24 cellular contexts compared by ENCODE assay signal in the genomic region with DNA sequence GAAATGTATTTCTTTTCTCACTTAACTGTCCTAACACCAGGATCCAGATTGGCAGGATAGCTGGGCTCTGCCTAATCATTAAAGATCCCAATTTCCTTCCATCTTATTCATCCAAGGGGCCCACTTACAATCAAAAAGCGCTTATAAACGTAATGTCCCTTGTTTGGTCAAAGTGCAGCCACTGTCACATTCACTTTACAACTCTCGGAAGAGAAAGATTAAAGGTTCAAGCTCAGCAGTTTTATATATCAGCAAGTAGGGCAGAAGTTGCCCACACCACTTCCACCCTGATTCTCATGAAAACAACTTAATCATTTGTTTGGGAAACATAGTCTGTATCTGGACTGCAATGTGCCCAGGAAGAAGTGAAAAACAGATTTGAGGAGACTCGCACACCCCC.
A peak's percentile ranks its signal among the peaks of the same experiment; 100 is the strongest.
DNase-seq lines count a peak whose midpoint lies in the region; ATAC-seq, FAIRE-seq and TF ChIP-seq lines count a peak whose summit lies in the region.
"Had no signal": no experiment of that assay in that cellular context is flagged by ENCODE, and none has a peak within 500 bp of the region (broad histone marks: within the 10 kb centered on the region; RNA-seq: fewer than 3 reads in every experiment).

No MANE protein-coding gene starts in this region.

- H3K4me1 ChIP-seq in H1 (replicated peaks in 1 of 4; ENCODE audit: control insufficient read depth in 3 of 4, insufficient read depth in 4 of 4, low read length in 3 of 4) (no peaks in the 10 kb centered on the region), mucosa of descending colon (ENCODE audit: low read depth) (no peaks in the 10 kb centered on the region), smooth muscle cell (ENCODE audit: low read depth) (no peaks in the 10 kb centered on the region), suprapubic skin (no peaks in the 10 kb centered on the region)
- no peaks in the 10 kb centered on the region for H3K4me1 ChIP-seq in naive thymus-derived CD4-positive, alpha-beta T cell (ENCODE audit: control insufficient read depth in 2 of 2, insufficient read depth in 2 of 2, low read length in 2 of 2)
- H3K4me1 ChIP-seq: A549 had no signal

- H3K36me3 ChIP-seq in H1 (ENCODE audit: control insufficient read depth in 2 of 4, insufficient read depth in 4 of 4, low read length in 3 of 4): no peaks in the 10 kb centered on the region
- no peaks in the 10 kb centered on the region for H3K36me3 ChIP-seq in mucosa of descending colon (ENCODE audit: low read depth)
- H3K36me3 ChIP-seq in smooth muscle cell (ENCODE audit: low read depth): no peaks in the 10 kb centered on the region
- H3K36me3 ChIP-seq in naive thymus-derived CD4-positive, alpha-beta T cell (ENCODE audit: control insufficient read depth in 2 of 3, insufficient read depth in 3 of 3, low read length in 3 of 3): no peaks in the 10 kb centered on the region
- no peaks in the 10 kb centered on the region for H3K36me3 ChIP-seq in suprapubic skin
- H3K36me3 ChIP-seq: BE2C had no signal

- TF ChIP-seq RAD21 in H1 (IDR thresholded peaks at IDR 0.05 in 1 of 2, conservative IDR thresholded peaks at IDR 0.05 in 1 of 2; ENCODE audit: low read depth in 2 of 2, low read length in 2 of 2): no peak

- no peak overlapping the region for H2BK5ac ChIP-seq in H1 (ENCODE audit: low read depth, low read length)

- H2AK5ac ChIP-seq in H1 (ENCODE audit: low read depth, low read length): no peak overlapping the region

- no peak overlapping the region for H2BK12ac ChIP-seq in H1 (ENCODE audit: low read depth, low read length)

- H3K14ac ChIP-seq in H1 (ENCODE audit: insufficient read length): no peak overlapping the region

- H3K36me3 Mint-ChIP-seq in naive thymus-derived CD4-positive, alpha-beta T cell: no peaks in the 10 kb centered on the region
- H3K36me3 Mint-ChIP-seq: CD4-positive, alpha-beta memory T cell had no signal

- H4K5ac ChIP-seq in H1 (ENCODE audit: insufficient read length, low read depth, low read length): no peak overlapping the region

- ATAC-seq in mucosa of descending colon: peak; percentile 58
- no peak for ATAC-seq in naive thymus-derived CD4-positive, alpha-beta T cell
- ATAC-seq in GM21529 (IDR thresholded peaks at IDR 0.05; ENCODE audit: unreplicated experiment): no peak
- ATAC-seq: A549 had no signal

- H3K23ac ChIP-seq in H1 (ENCODE audit: insufficient read length): no peak overlapping the region

- CTCF ChIA-PET in H1 (lab: Charles Lee; ENCODE audit: partially characterized antibody): interaction anchor here (0.7 to 4.2 kb wide), 3 partner anchors 12 to 43 kb away, joined by 3 to 19 read pairs (median 4); no protein-coding TSS in a partner anchor
- CTCF ChIA-PET in naive thymus-derived CD4-positive, alpha-beta T cell (lab: Charles Lee): no interaction called here

- H3K27me3 Mint-ChIP-seq in naive thymus-derived CD4-positive, alpha-beta T cell: peaks cover 0 to 3% (median 0%) of the 10 kb centered on the region in 5 donors

- DNase-seq in NCI-H82 (lab: John Stamatoyannopoulos, UW) (peak; percentile 61), H1 (ENCODE audit: low read depth in 1 of 2, low spot score in 2 of 2) (no peak), mucosa of descending colon (peak in 1 of 3 donors; percentile 3), smooth muscle cell (lab: John Stamatoyannopoulos, UW; ENCODE audit: unreplicated experiment) (no peak), suprapubic skin (ENCODE audit: low spot score in 2 of 2) (no peak)
- DNase-seq in naive thymus-derived CD4-positive, alpha-beta T cell: no peak
- DNase-seq: 8988T; ACHN; AML-193; BE2C; C1 segment of cervical spinal cord; Calu3; CD4-positive, alpha-beta memory T cell; COR-L47; DMS53; DMS79 treated with DMSO at 0.1 percent for 48 hours; GF-D8; GOT3; H7; HCEC 1CT had no signal

- no peak overlapping the region for H3K4ac ChIP-seq in H1 (replicated peaks; ENCODE audit: insufficient read length, low read depth, low read length)

- no peak for FAIRE-seq in H1 (lab: Jason Lieb, UNC)
- FAIRE-seq: A549, GM12891, GM18507 had no signal

- H3K27me3 ChIP-seq in H1 (replicated peaks in 1 of 4; ENCODE audit: control insufficient read depth in 3 of 4, extremely low read depth in 1 of 4, insufficient read depth in 3 of 4, low read length in 3 of 4) (no peaks in the 10 kb centered on the region), smooth muscle cell (ENCODE audit: low read depth) (no peaks in the 10 kb centered on the region), suprapubic skin (no peaks in the 10 kb centered on the region)
- H3K27me3 ChIP-seq in naive thymus-derived CD4-positive, alpha-beta T cell (ENCODE audit: control insufficient read depth in 2 of 2, insufficient read depth in 2 of 2, low read length in 2 of 2): no peaks in the 10 kb centered on the region
- H3K27me3 ChIP-seq: BE2C had no signal

- H2BK15ac ChIP-seq in H1 (ENCODE audit: low read length): no peak overlapping the region

- H3K79me2 ChIP-seq in H1 (ENCODE audit: control insufficient read depth in 1 of 2, insufficient read depth in 2 of 2, low read length in 2 of 2): no peaks in the 10 kb centered on the region
- no peaks in the 10 kb centered on the region for H3K79me2 ChIP-seq in smooth muscle cell (ENCODE audit: low read depth)

- no peak overlapping the region for H3K27ac ChIP-seq in H1 (ENCODE audit: low read depth, low read length)
- H3K27ac ChIP-seq in smooth muscle cell (ENCODE audit: low read depth): no peak overlapping the region
- H3K27ac ChIP-seq in naive thymus-derived CD4-positive, alpha-beta T cell (ENCODE audit: low read depth, low read length): no peak overlapping the region
- H3K27ac ChIP-seq in suprapubic skin: no peak overlapping the region
- H3K27ac ChIP-seq: A549 had no signal

- intact Hi-C loops in mucosa of descending colon (cut with DNase I, micrococcal nuclease): no loop called here
- intact Hi-C loops in naive thymus-derived CD4-positive, alpha-beta T cell (cut with micrococcal nuclease): no loop called here

- TF ChIP-seq POLR2A in H1 (IDR thresholded peaks at IDR 0.05; ENCODE audit: control extremely low read depth in 1 of 2, low read depth in 2 of 2, low read length in 2 of 2) (no peak), suprapubic skin (IDR thresholded peaks at IDR 0.05) (no peak)

- no peak overlapping the region for H3K56ac ChIP-seq in H1 (replicated peaks; ENCODE audit: insufficient read length, low read depth, low read length)

- H3K9me3 Mint-ChIP-seq in naive thymus-derived CD4-positive, alpha-beta T cell: peaks cover 0 to 4% (median 0%) of the 10 kb centered on the region in 11 donors
- H3K9me3 Mint-ChIP-seq: CD4-positive, alpha-beta memory T cell had no signal

- no peak overlapping the region for H3K9ac ChIP-seq in H1 (replicated peaks in 1 of 4; ENCODE audit: extremely low read depth in 1 of 4, low read depth in 3 of 4, low read length in 3 of 4)
- H3K9ac ChIP-seq in smooth muscle cell (ENCODE audit: low read depth): no peak overlapping the region

- H3K79me1 ChIP-seq in H1 (ENCODE audit: low read depth, low read length): no peaks in the 10 kb centered on the region

- H3K4me3 Mint-ChIP-seq in naive thymus-derived CD4-positive, alpha-beta T cell: no peak overlapping the region
- H3K4me3 Mint-ChIP-seq: CD4-positive, alpha-beta memory T cell had no signal

- H3K23me2 ChIP-seq in H1 (ENCODE audit: low read depth, low read length): no peaks in the 10 kb centered on the region

- no peak overlapping the region for H4K91ac ChIP-seq in H1 (replicated peaks; ENCODE audit: insufficient read length, low read length)

- H3K9me3 ChIP-seq in H1 (ENCODE audit: insufficient read depth in 2 of 2, low read depth in 1 of 2, low read length in 1 of 2) (no peaks in the 10 kb centered on the region), mucosa of descending colon (no peaks in the 10 kb centered on the region), smooth muscle cell (replicated peaks; ENCODE audit: low read depth) (no peaks in the 10 kb centered on the region), suprapubic skin (no peaks in the 10 kb centered on the region)
- H3K9me3 ChIP-seq in naive thymus-derived CD4-positive, alpha-beta T cell (ENCODE audit: control insufficient read depth in 2 of 3, low read length in 3 of 3): no peaks in the 10 kb centered on the region
- H3K9me3 ChIP-seq: A549, BE2C had no signal

- TF ChIP-seq EP300 in H1 (IDR thresholded peaks at IDR 0.05; ENCODE audit: borderline replicate concordance in 1 of 2, low read depth in 2 of 2, low read length in 2 of 2) (no peak), suprapubic skin (IDR thresholded peaks at IDR 0.05) (no peak)

- H4K20me1 ChIP-seq in H1 (replicated peaks in 1 of 2; ENCODE audit: control insufficient read depth in 1 of 2, insufficient read depth in 2 of 2, low read length in 2 of 2) (no peaks in the 10 kb centered on the region), smooth muscle cell (ENCODE audit: low read depth) (no peaks in the 10 kb centered on the region)

- H2BK120ac ChIP-seq in H1 (replicated peaks; ENCODE audit: low read depth, low read length): no peak overlapping the region

- no peak overlapping the region for H3K4me2 ChIP-seq in H1 (ENCODE audit: insufficient read depth in 1 of 2, low read depth in 2 of 2, low read length in 2 of 2)
- no peak overlapping the region for H3K4me2 ChIP-seq in smooth muscle cell
- H3K4me2 ChIP-seq: A549 had no signal

- 89% methylated on average over 4 of the region's 4 CpGs; no CpG with 5 or more reads in 1 of the 2 experiments for WGBS in H1 (ENCODE audit: extremely low coverage in 1 of 2, insufficient coverage in 1 of 2, insufficient read length in 1 of 2, insufficient replicate concordance in 2 of 2, low coverage in 1 of 2, low lambda C conversion rate in 2 of 2, missing lambda C conversion rate in 1 of 2), 2 experiments
- WGBS in smooth muscle cell (ENCODE audit: low lambda C conversion rate): 40% methylated on average over 4 of the region's 4 CpGs
- WGBS in suprapubic skin: 80% methylated on average over 4 of the region's 4 CpGs

- H3K27ac Mint-ChIP-seq in naive thymus-derived CD4-positive, alpha-beta T cell: no peak overlapping the region
- H3K27ac Mint-ChIP-seq: CD4-positive, alpha-beta memory T cell had no signal

- H2AFZ ChIP-seq in H1 (ENCODE audit: low read length) (0 out of 2 replicates have a peak overlapping the region, but pooled peaks have one; percentile 15), smooth muscle cell (ENCODE audit: low read depth) (peak overlapping the region; percentile 75)

- peaks cover 0 to 1% (median 0%) of the 10 kb centered on the region in 7 donors for H3K4me1 Mint-ChIP-seq in naive thymus-derived CD4-positive, alpha-beta T cell
- H3K4me1 Mint-ChIP-seq: CD4-positive, alpha-beta memory T cell had no signal

- POLR2A ChIA-PET in H1 (lab: Charles Lee; ENCODE audit: partially characterized antibody): no interaction called here
- POLR2A ChIA-PET in naive thymus-derived CD4-positive, alpha-beta T cell (lab: Charles Lee): no interaction called here

- no peak overlapping the region for H3K18ac ChIP-seq in H1 (ENCODE audit: extremely low read depth, low read length)

- TF ChIP-seq CTCF in H1 (IDR thresholded peaks at IDR 0.05; ENCODE audit: control extremely low read depth in 1 of 3, insufficient read depth in 1 of 3, low read depth in 1 of 3, low read length in 3 of 3) (no peak), mucosa of descending colon (IDR thresholded peaks at IDR 0.05) (no peak), smooth muscle cell (IDR thresholded peaks at IDR 0.05; ENCODE audit: borderline replicate concordance, insufficient read depth, poor library complexity, severe bottlenecking) (no peak), suprapubic skin (IDR thresholded peaks at IDR 0.05) (no peak)

- H3F3A ChIP-seq in smooth muscle cell (ENCODE audit: low read depth): peaks cover 5% of the 10 kb centered on the region

- H3K4me3 ChIP-seq in H1 (ENCODE audit: extremely low read depth in 1 of 4, insufficient read depth in 2 of 4, low read depth in 3 of 4, low read length in 4 of 4) (no peak overlapping the region), mucosa of descending colon (no peak overlapping the region), smooth muscle cell (no peak overlapping the region), suprapubic skin (no peak overlapping the region)
- no peak overlapping the region for H3K4me3 ChIP-seq in naive thymus-derived CD4-positive, alpha-beta T cell (ENCODE audit: low read length)
- H3K4me3 ChIP-seq: A549 had no signal

- H2BK20ac ChIP-seq in H1 (ENCODE audit: low read length): no peak overlapping the region

- H4K8ac ChIP-seq in H1 (ENCODE audit: extremely low read depth, insufficient read depth, low read length): no peak overlapping the region
